ENCODE assay signal across 9 cellular contexts in the genomic region with DNA sequence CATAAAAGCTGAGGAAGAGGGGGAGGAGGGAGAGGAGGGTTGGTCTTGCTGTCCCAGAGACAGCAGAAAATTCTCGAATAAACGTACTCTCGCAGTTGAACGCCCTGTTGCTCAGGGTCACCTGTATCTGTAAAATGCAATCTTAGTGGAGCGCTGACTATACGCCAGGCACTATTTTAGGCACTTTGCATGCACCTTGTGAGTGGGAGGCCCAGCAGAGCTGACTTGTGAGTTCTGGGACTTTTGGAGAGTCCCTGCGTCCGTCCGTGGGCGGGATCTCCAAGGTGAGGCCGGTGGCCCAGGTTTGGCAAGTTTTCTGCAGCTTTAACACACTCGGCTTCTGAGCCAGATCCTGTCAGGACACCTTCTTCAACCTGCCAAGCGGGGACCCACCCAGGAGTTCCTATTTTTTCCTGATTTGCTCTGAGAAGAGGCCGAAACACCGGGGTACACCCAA. TPM values are rescaled to one million over a fixed set of nuclear protein-coding genes. Genes with fewer than 3 reads are reported as not detected.
DNase-seq lines count a peak whose midpoint lies in the region; ATAC-seq lines count a peak whose summit lies in the region.
"Had no signal": no experiment of that assay in that cellular context is flagged by ENCODE, and none has a peak within 500 bp of the region (broad histone marks: within the 10 kb centered on the region; RNA-seq: fewer than 3 reads in every experiment).

No MANE protein-coding gene starts in this region.

- H3K4me1 ChIP-seq in HUES64 (ENCODE audit: insufficient read depth, low read length): peaks cover 44% of the 10 kb centered on the region
- peaks cover 53% of the 10 kb centered on the region for H3K4me1 ChIP-seq in adipocyte (ENCODE audit: control insufficient read depth, insufficient read depth, low read length)

- H3K4me3 ChIP-seq in HUES64 (ENCODE audit: low read length): peak overlapping the region; percentile 56
- H3K4me3 ChIP-seq in adipocyte (ENCODE audit: low read length): peak overlapping the region; percentile 39

- H3K27ac ChIP-seq in HUES64 (ENCODE audit: low read depth, low read length): peak overlapping the region; percentile 57

- H3K9me3 ChIP-seq in HUES64 (ENCODE audit: insufficient read depth, low read depth, low read length) (no peaks in the 10 kb centered on the region), adipocyte (ENCODE audit: control insufficient read depth, low read length) (no peaks in the 10 kb centered on the region)

- ATAC-seq in left lobe of liver: peak; percentile 61

- peak; percentile 29 to 33 for DNase-seq in activated CD4-positive, alpha-beta T cell treated with anti-CD3 and anti-CD28 coated beads for 24 hours (ENCODE audit: low read depth in 2 of 2)
- no peak for DNase-seq in activated CD4-positive, alpha-beta T cell treated with anti-CD3 and anti-CD28 coated beads for 1 hour
- DNase-seq in adipocyte (ENCODE audit: low read depth) (no peak), left lobe of liver (ENCODE audit: low spot score) (peak; percentile 81), midbrain (lab: John Stamatoyannopoulos, UW) (no peak), SK-N-DZ (ENCODE audit: low spot score) (no peak)
- DNase-seq in stimulated activated CD8-positive, alpha-beta memory T cell treated with anti-CD3 and anti-CD28 coated beads, Interleukin-2, amount 100 ng/mL, for 48 hours (ENCODE audit: low read depth in 2 of 2): peak; percentile 31 to 32

- H3K27me3 ChIP-seq in HUES64 (ENCODE audit: insufficient read depth, low read length): no peaks in the 10 kb centered on the region; the same call in 1 of the 2 replicates
- H3K27me3 ChIP-seq in adipocyte (replicated peaks; ENCODE audit: control insufficient read depth, insufficient read depth, low read length): peaks cover 4% of the 10 kb centered on the region

- H3K9ac ChIP-seq in HUES64 (ENCODE audit: low read depth, low read length): peak overlapping the region; percentile 83
- peak overlapping the region; percentile 66 for H3K9ac ChIP-seq in adipocyte (ENCODE audit: low read length)

- 53% methylated on average over 15 of the region's 15 CpGs for WGBS in HUES64

- H3K36me3 ChIP-seq in HUES64 (ENCODE audit: insufficient read depth, low read length) (no peaks in the 10 kb centered on the region), adipocyte (ENCODE audit: control insufficient read depth, insufficient read depth, low read length, severe bottlenecking) (no peaks in the 10 kb centered on the region)

RNA-seq across cellular contexts. Expression of a gene that starts 32.5 kb away (rescaled TPM):
- 12.1 TPM for polyA plus RNA-seq in HUES64 (2013, experiment 1 of 2)
- polyA plus RNA-seq in HUES64 (2013, experiment 2 of 2): 11.6 TPM
- 5.0 TPM for total RNA-seq in left lobe of liver
- polyA plus RNA-seq in SK-N-DZ (2014; cell fraction: cytosol; rRNA removed): not detected in 2 replicates
- polyA plus RNA-seq in SK-N-DZ (2014; cell fraction: nucleus; rRNA removed): 0.30 TPM in 1 of 2 replicates, not detected in the other
- total RNA-seq: Daoy had no signal

Comparison
In these comparisons a context has a peak if more than half of its experiments do, and no peak if none do; other contexts are left out.
1. DNase-seq: peak in activated CD4-positive, alpha-beta T cell treated with anti-CD3 and anti-CD28 coated beads for 24 hours (2 of 2), left lobe of liver (single experiment) and stimulated activated CD8-positive, alpha-beta memory T cell treated with anti-CD3 and anti-CD28 coated beads, Interleukin-2, amount 100 ng/mL, for 48 hours (2 of 2); none in activated CD4-positive, alpha-beta T cell treated with anti-CD3 and anti-CD28 coated beads for 1 hour (single experiment), adipocyte (single experiment), midbrain (single experiment) and SK-N-DZ (single experiment).